In genomic region chr1:212498243-212498642, GRCh38 we compare ENCODE assay signal across 1 cellular context.
TF ChIP-seq lines count a peak whose summit lies in the region.

No MANE protein-coding gene starts in this region.

TF ChIP-seq in GM12878, 131 proteins besides CTCF, POLR2A, EP300 and RAD21 (continued from another document):
- no peak for TF ChIP-seq E2F4 (IDR thresholded peaks at IDR 0.05; ENCODE audit: low read depth, low read length)
- TF ChIP-seq BRCA1 (IDR thresholded peaks at IDR 0.05; ENCODE audit: low read depth, low read length), result no peak
- no peak for TF ChIP-seq TARDBP (IDR thresholded peaks at IDR 0.05; ENCODE audit: borderline replicate concordance)
- no peak for TF ChIP-seq NR2C1 (IDR thresholded peaks at IDR 0.05)
- no peak for TF ChIP-seq SIN3A (IDR thresholded peaks at IDR 0.05; ENCODE audit: low read depth, low read length)
- TF ChIP-seq SRF (IDR thresholded peaks at IDR 0.05; ENCODE audit: low read depth in 2 of 2, low read length in 2 of 2), result peak; percentile 60 to 84; a peak in 3 of 4 replicates
- no peak for TF ChIP-seq BMI1 (IDR thresholded peaks at IDR 0.05; ENCODE audit: borderline replicate concordance)
- TF ChIP-seq ZNF217 (IDR thresholded peaks at IDR 0.05), result no peak
- TF ChIP-seq MEF2A (IDR thresholded peaks at IDR 0.05; ENCODE audit: insufficient read depth, low read depth, low read length), result peak; percentile 57; the same call in 1 of the 2 replicates
- peak; percentile 34 to 36; a peak in 2 of 4 replicates for TF ChIP-seq IKZF2 (IDR thresholded peaks at IDR 0.05)
- TF ChIP-seq EZH2 (IDR thresholded peaks at IDR 0.05; ENCODE audit: borderline replicate concordance, control insufficient read depth, low read depth, low read length), result no peak
- no peak for TF ChIP-seq HDAC6 (IDR thresholded peaks at IDR 0.05; ENCODE audit: unreplicated experiment)
- TF ChIP-seq PML (IDR thresholded peaks at IDR 0.05; ENCODE audit: low read length), result no peak
- TF ChIP-seq CHD4 (IDR thresholded peaks at IDR 0.05), result no peak
- peak; percentile 17; the same call in 1 of the 2 replicates for TF ChIP-seq RUNX3 (IDR thresholded peaks at IDR 0.05; ENCODE audit: low read length)
- no peak for TF ChIP-seq BACH1 (IDR thresholded peaks at IDR 0.05; ENCODE audit: borderline replicate concordance)
- TF ChIP-seq RELB (IDR thresholded peaks at IDR 0.05; ENCODE audit: low read depth), result no peak
- TF ChIP-seq IKZF1 (conservative IDR thresholded peaks at IDR 0.05), result peak; percentile 56
- TF ChIP-seq IRF5 (IDR thresholded peaks at IDR 0.05; ENCODE audit: borderline replicate concordance), result no peak
- TF ChIP-seq NBN (IDR thresholded peaks at IDR 0.05), result no peak
- no peak for TF ChIP-seq BCLAF1 (IDR thresholded peaks at IDR 0.05)
- no peak for TF ChIP-seq NFYA (IDR thresholded peaks at IDR 0.05; ENCODE audit: borderline replicate concordance, low read depth, low read length)
- TF ChIP-seq PRDM15 (CRISPR knock-in tag; IDR thresholded peaks at IDR 0.05), result no peak
- no peak for TF ChIP-seq TCF7 (IDR thresholded peaks at IDR 0.05; ENCODE audit: borderline replicate concordance)
- no peak for TF ChIP-seq ZNF622 (IDR thresholded peaks at IDR 0.05)
- no peak for TF ChIP-seq CUX1 (IDR thresholded peaks at IDR 0.05; ENCODE audit: insufficient replicate concordance, low read depth, low read length)
- TF ChIP-seq RFX5 (IDR thresholded peaks at IDR 0.05; ENCODE audit: low read depth, low read length), result no peak
- TF ChIP-seq NR2F1 (conservative IDR thresholded peaks at IDR 0.05), result no peak
- peak; percentile 44 for TF ChIP-seq MEF2B (IDR thresholded peaks at IDR 0.05; ENCODE audit: partially characterized antibody, poor library complexity, severe bottlenecking)
- no peak for TF ChIP-seq ZNF274 (IDR thresholded peaks at IDR 0.05; ENCODE audit: insufficient read depth, insufficient read length)
- TF ChIP-seq SREBF1 (IDR thresholded peaks at IDR 0.05; ENCODE audit: low read length), result no peak
- no peak for TF ChIP-seq ZSCAN29 (IDR thresholded peaks at IDR 0.05)
- TF ChIP-seq SP1 (IDR thresholded peaks at IDR 0.05; ENCODE audit: low read depth, low read length), result no peak
TF ChIP-seq in GM12878: peak in this region for 7.
